8 cellular contexts compared by ENCODE assay signal in genomic region chr16:57300387-57301125, GRCh38. TPM values are rescaled to one million over a fixed set of nuclear protein-coding genes. Genes with fewer than 3 reads are reported as not detected.
DNase-seq lines count a peak whose midpoint lies in the region; ATAC-seq and TF ChIP-seq lines count a peak whose summit lies in the region.

No MANE protein-coding gene starts in this region.

- TF ChIP-seq CTCF in BE2C (IDR thresholded peaks at IDR 0.05; ENCODE audit: low read depth, low read length), result peak; percentile 97
- TF ChIP-seq CTCF in kidney epithelial cell (IDR thresholded peaks at IDR 0.05; ENCODE audit: insufficient read depth, low read length, poor library complexity, severe bottlenecking), result peak; percentile 94

- H3K27me3 ChIP-seq in BE2C, result no peaks in the 10 kb centered on the region
- H3K27me3 ChIP-seq in kidney epithelial cell (ENCODE audit: control insufficient read depth, insufficient read depth, low read length), result no peaks in the 10 kb centered on the region

- no peaks in the 10 kb centered on the region for H3K4me1 ChIP-seq in BE2C

- H3K36me3 ChIP-seq in BE2C (no peaks in the 10 kb centered on the region), kidney epithelial cell (ENCODE audit: control insufficient read depth, insufficient read depth, low read length) (no peaks in the 10 kb centered on the region)

- H3K4me3 ChIP-seq in BE2C (ENCODE audit: low read depth, low read length), result peak overlapping the region; percentile 49
- H3K4me3 ChIP-seq in kidney epithelial cell (ENCODE audit: low read depth, low read length), result peak overlapping the region; percentile 40

- peak overlapping the region; percentile 90 for H3K27ac ChIP-seq in cingulate gyrus (ENCODE audit: low read depth, low read length)

- H3K9me3 ChIP-seq in BE2C, result no peaks in the 10 kb centered on the region

- ATAC-seq in HG03442 (IDR thresholded peaks at IDR 0.05; ENCODE audit: unreplicated experiment), result peak; percentile 87

- DNase-seq in BE2C (peak; percentile 98), GM19240 (ENCODE audit: insufficient read length, low spot score) (peak; percentile 94), NCI-H510A (lab: John Stamatoyannopoulos, UW) (peak; percentile 87), kidney epithelial cell (ENCODE audit: low read depth) (peak; percentile 92)
- DNase-seq in activated CD4-positive, alpha-beta T cell treated with anti-CD3 and anti-CD28 coated beads for 24 hours (ENCODE audit: low read depth in 2 of 2), result peak; percentile 96
- DNase-seq in stimulated activated CD4-positive, alpha-beta T cell treated with anti-CD3 and anti-CD28 coated beads, Interleukin-15, amount 100 ng/mL, for 1 hour (ENCODE audit: low read depth in 1 of 2, low spot score in 1 of 2), result peak; percentile 97 to 99

RNA-seq across cellular contexts. Expression of gene PLLP, which starts 16.1 kb away (rescaled TPM):
- polyA plus RNA-seq in BE2C (2012; ENCODE audit: insufficient read depth, insufficient read length, low read depth), result 11.6 TPM
- 11.9 and 12.6 TPM in 2 replicates for total RNA-seq in kidney epithelial cell

RNA-seq across cellular contexts. Expression of gene ARL2BP, which starts 55.5 kb away (rescaled TPM):
- polyA plus RNA-seq in BE2C (2012; ENCODE audit: insufficient read depth, insufficient read length, low read depth), result 44.5 TPM
- total RNA-seq in kidney epithelial cell, result 70.4 and 78.3 TPM in 2 replicates

RNA-seq across cellular contexts. Expression of gene CCL22, which starts 58.0 kb away (rescaled TPM):
- polyA plus RNA-seq in BE2C (2012; ENCODE audit: insufficient read depth, insufficient read length, low read depth), result 0.20 TPM
- total RNA-seq in kidney epithelial cell, result not detected in 2 replicates

Comparison
In these comparisons a context has a peak if more than half of its experiments do, and no peak if none do; other contexts are left out.
1. Peak in every context shown above with its lines: DNase-seq, ATAC-seq, H3K4me3 ChIP-seq and H3K27ac ChIP-seq.